17 cellular contexts compared by ENCODE assay signal in genomic region chr6:56019973-56020372, GRCh38.
DNase-seq lines count a peak whose midpoint lies in the region; ATAC-seq, FAIRE-seq and TF ChIP-seq lines count a peak whose summit lies in the region.
"Had no signal": no experiment of that assay in that cellular context is flagged by ENCODE, and none has a peak within 500 bp of the region (broad histone marks: within the 10 kb centered on the region; RNA-seq: fewer than 3 reads in every experiment).

No MANE protein-coding gene starts in this region.

- peak; percentile 44 for FAIRE-seq in urothelium cell line (lab: Jason Lieb, UNC)
- FAIRE-seq: A549, G401.6, GM12891 had no signal

- no peak for TF ChIP-seq CTCF in ascending aorta (IDR thresholded peaks at IDR 0.05)

- no peak for ATAC-seq in GM21825 (IDR thresholded peaks at IDR 0.05; ENCODE audit: unreplicated experiment)
- ATAC-seq: A549 had no signal

- DNase-seq in HCEC 1CT (peak; percentile 19), amniotic epithelial cell (ENCODE audit: low read depth) (peak; percentile 50), fibroblast of peridontal ligament (ENCODE audit: extremely low read depth) (peak; percentile 75), urothelium cell line (ENCODE audit: low spot score) (no peak), islet precursor cell (no peak), ascending aorta (ENCODE audit: low spot score in 2 of 2) (no peak)
- DNase-seq: BE2C; CD4-positive, alpha-beta memory T cell; DMS153; DMS79 treated with DMSO at 0.1 percent for 48 hours; EL; H7 had no signal

- H3K27me3 ChIP-seq in ascending aorta = no peaks in the 10 kb centered on the region
- H3K27me3 ChIP-seq: BE2C had no signal

- H3K9me3 ChIP-seq in ascending aorta = no peaks in the 10 kb centered on the region
- H3K9me3 ChIP-seq: A549, BE2C had no signal

- no peaks in the 10 kb centered on the region for H3K4me1 ChIP-seq in ascending aorta
- H3K4me1 ChIP-seq: A549, BE2C had no signal

- H3K27ac ChIP-seq in ascending aorta = no peak overlapping the region
- H3K27ac ChIP-seq: A549, C4-2B had no signal

- intact Hi-C loops in ascending aorta (cut with DNase I) = no loop called here

- H3K36me3 ChIP-seq in ascending aorta = no peaks in the 10 kb centered on the region
- H3K36me3 ChIP-seq: BE2C had no signal

- H3K4me3 ChIP-seq in ascending aorta = no peak overlapping the region
- H3K4me3 ChIP-seq: A549 had no signal

Comparison
In these comparisons a context has a peak if more than half of its experiments do, and no peak if none do; other contexts are left out.
1. DNase-seq: peak in HCEC 1CT (single experiment), amniotic epithelial cell (single experiment) and fibroblast of peridontal ligament (single experiment); none in urothelium cell line (single experiment), islet precursor cell (single experiment) and ascending aorta (0 of 2).